19 cellular contexts compared by ENCODE assay signal in the genomic region with DNA sequence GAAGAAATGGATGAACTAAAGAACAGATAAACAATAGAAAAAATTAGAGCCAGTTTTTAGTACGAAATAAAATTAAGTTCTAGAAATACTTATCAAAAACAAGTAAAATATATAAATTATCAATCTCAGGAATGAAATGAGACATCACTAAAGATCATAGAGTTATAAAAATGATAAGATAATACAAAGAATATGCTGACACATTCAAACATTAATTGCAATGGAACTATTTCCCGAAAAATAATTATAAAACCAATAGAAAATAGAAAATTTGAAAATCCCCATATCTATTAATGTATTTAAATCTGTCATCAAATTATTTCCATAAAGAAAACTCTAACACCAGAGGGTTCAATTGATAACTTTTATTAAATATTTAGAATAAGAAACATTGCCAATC.
A peak's percentile ranks its signal among the peaks of the same experiment; 100 is the strongest.
DNase-seq lines count a peak whose midpoint lies in the region; ATAC-seq, FAIRE-seq and TF ChIP-seq lines count a peak whose summit lies in the region.
"Had no signal": no experiment of that assay in that cellular context is flagged by ENCODE, and none has a peak within 500 bp of the region (broad histone marks: within the 10 kb centered on the region; RNA-seq: fewer than 3 reads in every experiment).

No MANE protein-coding gene starts in this region.

- H3K4me3 ChIP-seq in pancreas, result no peak overlapping the region
- H3K4me3 ChIP-seq: GM12878, HAP-1 had no signal

- H3K27me3 ChIP-seq in pancreas, result no peaks in the 10 kb centered on the region

- no peak for TF ChIP-seq CTCF in pancreas (IDR thresholded peaks at IDR 0.05)

- DNase-seq in pancreas (no peak), GF-D8 (lab: John Stamatoyannopoulos, UW) (no peak)
- no peak for DNase-seq in activated CD4-positive, alpha-beta T cell treated with anti-CD3 and anti-CD28 coated beads, Interleukin-2, amount 50 U/mL, for 1 hour
- DNase-seq: 8988T; C1 segment of cervical spinal cord; Calu3; CD4-positive, alpha-beta memory T cell; COR-L47; DMS53; DMS79 treated with DMSO at 0.1 percent for 48 hours; GOT3; HFFc6 had no signal

- peak; percentile 40 for FAIRE-seq in G401.6 (lab: Jason Lieb, UNC)
- peak; percentile 43 for FAIRE-seq in endometrium (lab: Jason Lieb, UNC)
- peak; percentile 39 for FAIRE-seq in pancreas (lab: Jason Lieb, UNC)
- FAIRE-seq: GM12878, GM19239, H54 had no signal

- no peak overlapping the region for H3K27ac ChIP-seq in pancreas

- no peaks in the 10 kb centered on the region for H3K36me3 ChIP-seq in pancreas
- H3K36me3 ChIP-seq: HAP-1 had no signal

- ATAC-seq in pancreas (no peak), GM21423 (IDR thresholded peaks at IDR 0.05; ENCODE audit: unreplicated experiment) (no peak)
- ATAC-seq: GM12878 had no signal

- H3K4me1 ChIP-seq in pancreas, result no peaks in the 10 kb centered on the region

- no peaks in the 10 kb centered on the region for H3K9me3 ChIP-seq in pancreas
- H3K9me3 ChIP-seq: HAP-1 had no signal

- 47% methylated on average over 2 of the region's 2 CpGs for WGBS in pancreas, 2 donors

- intact Hi-C loops in pancreas (cut with DNase I), result no loop called here
